17 cellular contexts compared by ENCODE assay signal in the genomic region with DNA sequence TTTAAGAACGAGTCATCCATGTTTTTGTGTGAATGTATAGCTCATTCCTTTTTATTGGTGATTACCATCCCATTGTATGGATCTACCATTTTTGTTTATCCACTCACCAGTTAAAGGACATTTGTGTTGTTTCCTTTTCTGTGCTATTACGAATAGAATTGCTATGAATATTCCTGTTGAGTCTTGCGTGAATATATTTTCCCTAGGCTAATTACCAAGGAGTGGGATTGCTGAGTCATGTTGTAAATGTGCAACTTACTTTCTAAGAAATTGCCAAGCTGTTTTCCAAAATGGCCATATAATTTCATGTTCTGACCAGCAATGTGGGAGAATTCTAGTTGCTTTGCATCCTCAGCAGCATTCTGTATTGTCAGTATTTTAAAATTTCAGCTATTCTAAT. TPM values are rescaled to one million over a fixed set of nuclear protein-coding genes. Genes with fewer than 3 reads are reported as not detected.
DNase-seq lines count a peak whose midpoint lies in the region; ATAC-seq, FAIRE-seq and TF ChIP-seq lines count a peak whose summit lies in the region.
"Had no signal": no experiment of that assay in that cellular context is flagged by ENCODE, and none has a peak within 500 bp of the region (broad histone marks: within the 10 kb centered on the region; RNA-seq: fewer than 3 reads in every experiment).

No MANE protein-coding gene starts in this region.

- H3K27me3 Mint-ChIP-seq in astrocyte (ENCODE audit: low read depth, unreplicated experiment), result no peaks in the 10 kb centered on the region
- H3K27me3 Mint-ChIP-seq: CD4-positive, alpha-beta T cell had no signal

- no peak overlapping the region for H4K91ac ChIP-seq in IMR-90 (ENCODE audit: insufficient read depth, low read depth, low read length)

- 100% methylated on average over 2 of the region's 3 CpGs; no CpG with 5 or more reads in 1 of the 2 experiments for WGBS in IMR-90 (ENCODE audit: extremely low coverage in 2 of 2, insufficient read length in 1 of 2), 2 experiments
- WGBS in small intestine, 3 donors, result 89 to 97% (median 94%) methylated on average over 3 of the region's 3 CpGs

- H2BK120ac ChIP-seq in IMR-90 (ENCODE audit: low read depth, low read length), result no peak overlapping the region

- H3K9me3 ChIP-seq in IMR-90 (ENCODE audit: control insufficient read depth, insufficient read depth, low read length) (no peaks in the 10 kb centered on the region), astrocyte (ENCODE audit: insufficient read depth, low read depth, low read length) (no peaks in the 10 kb centered on the region), small intestine (ENCODE audit: control insufficient read depth, low read depth) (no peaks in the 10 kb centered on the region), gastrocnemius medialis (no peaks in the 10 kb centered on the region)
- H3K9me3 ChIP-seq: Caco-2, HAP-1 had no signal

- H3K4ac ChIP-seq in IMR-90 (ENCODE audit: low read depth, low read length), result no peak overlapping the region

- H3K36me3 ChIP-seq in IMR-90 (ENCODE audit: control insufficient read depth, insufficient read depth, low read length) (no peaks in the 10 kb centered on the region), astrocyte (ENCODE audit: insufficient read depth, low read length) (no peaks in the 10 kb centered on the region), small intestine (ENCODE audit: control insufficient read depth in 2 of 2, insufficient read depth in 2 of 2, low read length in 2 of 2) (no peaks in the 10 kb centered on the region), gastrocnemius medialis (no peaks in the 10 kb centered on the region)
- H3K36me3 ChIP-seq: HAP-1 had no signal

- no peak overlapping the region for H2BK15ac ChIP-seq in IMR-90 (ENCODE audit: low read depth, low read length)

- no peak overlapping the region for H2BK20ac ChIP-seq in IMR-90 (ENCODE audit: low read depth, low read length)

- H3K56ac ChIP-seq in IMR-90 (ENCODE audit: extremely low read depth, insufficient read depth, low read length), result no peak overlapping the region

- no peaks in the 10 kb centered on the region for H3K79me2 ChIP-seq in astrocyte (ENCODE audit: insufficient read depth, low read length)

- H3K36me3 Mint-ChIP-seq in astrocyte (ENCODE audit: low read depth, unreplicated experiment), result no peaks in the 10 kb centered on the region

- H2AFZ ChIP-seq in IMR-90 (replicated peaks; ENCODE audit: low read length, poor library complexity) (no peak overlapping the region), astrocyte (ENCODE audit: low read depth, low read length) (no peak overlapping the region)
- H2AFZ ChIP-seq: GM23248 had no signal

- no peak overlapping the region for H3K23ac ChIP-seq in IMR-90 (ENCODE audit: low read depth, low read length)

- no peaks in the 10 kb centered on the region for H3K79me1 ChIP-seq in IMR-90 (ENCODE audit: low read depth in 1 of 2, low read length in 2 of 2)

- H3K4me1 ChIP-seq in IMR-90 (ENCODE audit: control insufficient read depth, insufficient read depth, low read length), result no peaks in the 10 kb centered on the region
- H3K4me1 ChIP-seq in astrocyte (ENCODE audit: insufficient read depth, low read length), result no peaks in the 10 kb centered on the region
- no peaks in the 10 kb centered on the region for H3K4me1 ChIP-seq in small intestine (ENCODE audit: control insufficient read depth in 2 of 2, insufficient read depth in 1 of 2, low read depth in 1 of 2, low read length in 1 of 2)
- no peaks in the 10 kb centered on the region for H3K4me1 ChIP-seq in gastrocnemius medialis
- H3K4me1 ChIP-seq: Caco-2, HAP-1 had no signal

- H3K14ac ChIP-seq in IMR-90 (replicated peaks; ENCODE audit: low read depth, low read length), result no peak overlapping the region

- no peak overlapping the region for H2BK5ac ChIP-seq in IMR-90 (ENCODE audit: low read depth, low read length, poor library complexity, severe bottlenecking)

- no peak for ATAC-seq in IMR-90 (ENCODE audit: low read depth)
- no peak for ATAC-seq in gastrocnemius medialis

- H4K5ac ChIP-seq in IMR-90 (ENCODE audit: low read depth, low read length), result no peak overlapping the region

- no peaks in the 10 kb centered on the region for H4K20me1 ChIP-seq in IMR-90 (ENCODE audit: insufficient read depth, low read length)
- no peaks in the 10 kb centered on the region for H4K20me1 ChIP-seq in astrocyte (ENCODE audit: insufficient read depth, low read length)

- H3K4me3 Mint-ChIP-seq in astrocyte (ENCODE audit: unreplicated experiment), result no peak overlapping the region
- H3K4me3 Mint-ChIP-seq: CD4-positive, alpha-beta T cell had no signal

- intact Hi-C loops in IMR-90 (cut with micrococcal nuclease) (no loop called here), gastrocnemius medialis (cut with DNase I; ENCODE audit: low total_unique reads) (no loop called here)

- H3K27ac ChIP-seq in IMR-90 (ENCODE audit: insufficient read depth, low read length) (no peak overlapping the region), astrocyte (ENCODE audit: low read depth, low read length) (no peak overlapping the region), epithelial cell of prostate (no peak overlapping the region), small intestine (ENCODE audit: low read depth in 1 of 2, low read length in 1 of 2) (no peak overlapping the region), gastrocnemius medialis (no peak overlapping the region)
- H3K27ac ChIP-seq: C4-2B, GM23248 had no signal

- TF ChIP-seq POLR2A in IMR-90 (IDR thresholded peaks at IDR 0.05; ENCODE audit: low read depth, low read length) (no peak), gastrocnemius medialis (IDR thresholded peaks at IDR 0.05) (no peak)

- no peak overlapping the region for H2AK9ac ChIP-seq in IMR-90 (replicated peaks; ENCODE audit: low read depth, low read length, poor library complexity)

- BruUV-seq in IMR-90 (replicated peaks; lab: Mats Ljungman, UMichigan), result no TSS peak

- H3K4me2 ChIP-seq in IMR-90 (ENCODE audit: low read depth, low read length) (no peak overlapping the region), astrocyte (ENCODE audit: low read length) (no peak overlapping the region)

- DNase-seq in IMR-90 (no peak), astrocyte (ENCODE audit: low read depth) (no peak), epithelial cell of prostate (ENCODE audit: low read depth, low spot score) (peak; percentile 12), small intestine (no peak), NCI-H748 treated with DMSO at 0.1 percent for 48 hours (lab: John Stamatoyannopoulos, UW) (no peak), gastrocnemius medialis (no peak), NCI-H2029 (lab: John Stamatoyannopoulos, UW) (no peak)
- DNase-seq: ACHN; AML-193; Caco-2; CD4-positive, alpha-beta T cell; GM23248 had no signal

- no peak overlapping the region for H3K18ac ChIP-seq in IMR-90 (ENCODE audit: low read depth, low read length)

- H3K9ac ChIP-seq in IMR-90 (ENCODE audit: low read depth, low read length) (no peak overlapping the region), astrocyte (ENCODE audit: low read length) (no peak overlapping the region)
- H3K9ac ChIP-seq: GM23248 had no signal

- dilution Hi-C loops in IMR-90 (cut with HindIII; ENCODE audit: low sequenced_read_pairs, unreplicated experiment), result no loop called here

- H3K9me3 Mint-ChIP-seq in astrocyte (ENCODE audit: unreplicated experiment), result no peaks in the 10 kb centered on the region
- H3K9me3 Mint-ChIP-seq: CD4-positive, alpha-beta T cell had no signal

- H3K27me3 ChIP-seq in IMR-90 (ENCODE audit: control insufficient read depth, insufficient read depth, low read length), result peaks cover 2% of the 10 kb centered on the region; the same call in 1 of the 2 replicates
- H3K27me3 ChIP-seq in astrocyte (ENCODE audit: insufficient read depth, low read length), result no peaks in the 10 kb centered on the region
- H3K27me3 ChIP-seq in small intestine (ENCODE audit: control insufficient read depth in 2 of 2, insufficient read depth in 2 of 2, low read length in 2 of 2), result no peaks in the 10 kb centered on the region
- H3K27me3 ChIP-seq in gastrocnemius medialis, result no peaks in the 10 kb centered on the region

- no peak overlapping the region for H2AK5ac ChIP-seq in IMR-90 (ENCODE audit: low read depth, low read length)

- H3K4me1 Mint-ChIP-seq in astrocyte (ENCODE audit: low read depth, unreplicated experiment), result no peaks in the 10 kb centered on the region

- H4K8ac ChIP-seq in IMR-90 (ENCODE audit: low read depth in 2 of 2, low read length in 2 of 2), result no peak overlapping the region

- TF ChIP-seq RAD21 in IMR-90 (IDR thresholded peaks at IDR 0.05; ENCODE audit: low read length), result no peak

- FAIRE-seq in astrocyte (lab: Jason Lieb, UNC) (peak; percentile 9), small intestine (lab: Jason Lieb, UNC) (peak; percentile 67)
- FAIRE-seq: D721Med, G401.6, GM12891 had no signal

- no peaks in the 10 kb centered on the region for H3K9me1 ChIP-seq in IMR-90 (ENCODE audit: insufficient read depth, low read length)

- H3K4me3 ChIP-seq in IMR-90 (ENCODE audit: insufficient read depth, low read depth, low read length) (no peak overlapping the region), astrocyte (ENCODE audit: insufficient read depth, low read depth, low read length) (no peak overlapping the region), small intestine (ENCODE audit: low read depth in 1 of 2, low read length in 2 of 2) (no peak overlapping the region), gastrocnemius medialis (no peak overlapping the region)
- H3K4me3 ChIP-seq: GM23248, HAP-1 had no signal

- TF ChIP-seq CTCF in IMR-90 (conservative IDR thresholded peaks at IDR 0.05; ENCODE audit: low read depth, low read length) (no peak), astrocyte (IDR thresholded peaks at IDR 0.05; ENCODE audit: insufficient read depth, low read depth, low read length) (no peak), gastrocnemius medialis (IDR thresholded peaks at IDR 0.05 in 4 of 5, conservative IDR thresholded peaks at IDR 0.05 in 1 of 5) (no peak)

- POLR2A ChIA-PET in IMR-90 (lab: Charles Lee; ENCODE audit: unreplicated experiment), result no interaction called here

- H3K27ac Mint-ChIP-seq in astrocyte (ENCODE audit: unreplicated experiment), result no peak overlapping the region
- H3K27ac Mint-ChIP-seq: CD4-positive, alpha-beta T cell had no signal

- CTCF ChIA-PET in IMR-90 (lab: Yijun Ruan, JAX), result no interaction called here

- in situ Hi-C loops in IMR-90 (cut with MboI; ENCODE audit: low sequenced_read_pairs), result no loop called here
- in situ Hi-C loops in gastrocnemius medialis (cut with MboI; ENCODE audit: low sequenced_read_pairs in 4 of 4), result no loop called here

TF ChIP-seq in IMR-90, 13 proteins besides CTCF, POLR2A, EP300 and RAD21 (continues in another document):
- TF ChIP-seq MAFK (IDR thresholded peaks at IDR 0.05; ENCODE audit: low read depth, low read length) (peak; percentile 20; the same call in 1 of the 2 replicates), MXI1 (IDR thresholded peaks at IDR 0.05; ENCODE audit: borderline replicate concordance, low read depth, low read length) (no peak), NFE2L2 (IDR thresholded peaks at IDR 0.05; ENCODE audit: low read depth, low read length) (peak; percentile 70), RFX5 (IDR thresholded peaks at IDR 0.05; ENCODE audit: low read depth, low read length) (no peak)

RNA-seq across cellular contexts. Expression of gene YIPF6, which starts 51.3 kb away (rescaled TPM):
- total RNA-seq in IMR-90 (2012; rRNA removed) (22.4 and 30.8 TPM in 2 replicates), astrocyte (33.0 and 38.2 TPM in 2 replicates), gastrocnemius medialis (10 to 100 TPM; 27.3 to 32.7 (median 29.0) TPM)
- polyA plus RNA-seq in IMR-90 (2012; rRNA removed) (9.7 TPM in 2 replicates), small intestine (10 to 100 TPM in 1 of 3 donors, 1 to 10 TPM in 2; 6.2 to 11.1 (median 6.5) TPM)
- polyA plus RNA-seq in IMR-90 (2012; cell fraction: cytosol; rRNA removed), result 2.0 and 6.3 TPM in 2 replicates
- 1.3 and 7.5 TPM in 2 replicates for polyA plus RNA-seq in IMR-90 (2012; cell fraction: nucleus; rRNA removed; ENCODE audit: low replicate concordance)
